Comparison of ENCODE assay signal across 16 cellular contexts in the genomic region with DNA sequence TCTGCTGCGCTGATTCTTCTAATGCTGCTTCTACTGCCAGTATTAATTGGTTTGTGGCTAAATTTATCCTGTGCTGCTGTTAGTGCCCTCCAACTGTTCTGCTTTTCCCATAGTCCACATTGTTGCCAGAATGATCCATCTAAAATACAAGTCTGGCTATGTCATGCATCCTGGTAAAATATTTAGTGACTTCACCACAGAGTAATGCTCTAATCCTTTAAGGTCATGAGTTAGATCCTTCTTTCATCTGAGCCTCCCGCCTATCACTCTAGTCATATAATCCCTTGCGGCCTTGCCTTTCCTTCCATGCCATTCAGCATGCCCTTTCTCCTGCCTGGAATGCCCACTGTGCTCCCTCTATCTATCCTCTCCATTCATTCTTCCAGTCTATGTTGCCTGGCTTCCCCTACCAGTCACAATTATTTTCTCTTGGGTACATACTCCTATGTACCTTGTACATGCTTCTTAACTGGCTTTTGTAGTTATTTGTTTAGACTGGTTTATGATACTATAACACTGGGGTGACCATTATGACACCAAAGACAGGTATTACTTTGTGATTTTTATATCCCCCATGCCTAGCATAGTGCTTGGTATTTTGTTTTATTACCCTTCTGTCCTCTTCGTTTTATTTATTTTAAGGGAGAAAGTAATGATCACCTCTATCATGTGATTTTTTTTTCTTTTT.
DNase-seq lines count a peak whose midpoint lies in the region; ATAC-seq and TF ChIP-seq lines count a peak whose summit lies in the region.
"Had no signal": no experiment of that assay in that cellular context is flagged by ENCODE, and none has a peak within 500 bp of the region (broad histone marks: within the 10 kb centered on the region; RNA-seq: fewer than 3 reads in every experiment).

No MANE protein-coding gene starts in this region.

- H3K4me3 ChIP-seq in GM23248, result peak overlapping the region; percentile 42
- H3K4me3 ChIP-seq in RWPE2 (ENCODE audit: severe bottlenecking), result no peak overlapping the region
- no peak overlapping the region for H3K4me3 ChIP-seq in OCI-LY7 (ENCODE audit: low read depth, low read length, poor library complexity, severe bottlenecking)
- H3K4me3 ChIP-seq: dorsolateral prefrontal cortex, stomach had no signal

- in situ Hi-C loops in GM23248 (cut with MboI), result no loop called here

- ATAC-seq in RWPE2 (ENCODE audit: low read depth), result peak; percentile 82
- ATAC-seq in GM19023 (IDR thresholded peaks at IDR 0.05; ENCODE audit: unreplicated experiment), result no peak
- ATAC-seq: natural killer cell treated with Interleukin-12 subunit alpha and Interleukin-12 subunit beta and Interleukin-15 and Interleukin-18, amount 100 ng/mL, for 72 hours had no signal

- H4K20me1 ChIP-seq in GM23248 (ENCODE audit: insufficient read depth) (no peaks in the 10 kb centered on the region), OCI-LY7 (ENCODE audit: insufficient read depth, low read length) (no peaks in the 10 kb centered on the region)

- TF ChIP-seq CTCF in RWPE2 (IDR thresholded peaks at IDR 0.05; ENCODE audit: poor library complexity, severe bottlenecking) (no peak), OCI-LY7 (conservative IDR thresholded peaks at IDR 0.05; ENCODE audit: low read length) (no peak)

- peak overlapping the region; percentile 70 for H2AFZ ChIP-seq in GM23248
- no peak overlapping the region for H2AFZ ChIP-seq in OCI-LY7 (ENCODE audit: low read length)

- H3K9me2 ChIP-seq in GM23248 (ENCODE audit: insufficient read depth), result no peaks in the 10 kb centered on the region
- no peaks in the 10 kb centered on the region for H3K9me2 ChIP-seq in OCI-LY7 (ENCODE audit: insufficient read depth, low read length)

- H3K27ac ChIP-seq in GM23248 (peak overlapping the region; percentile 78), RWPE2 (ENCODE audit: poor library complexity, severe bottlenecking) (peak overlapping the region; percentile 36), OCI-LY7 (ENCODE audit: low read depth, low read length, poor library complexity, severe bottlenecking) (no peak overlapping the region)
- H3K27ac ChIP-seq: dorsolateral prefrontal cortex, stomach had no signal

- CTCF ChIA-PET in OCI-LY7 (lab: Charles Lee; ENCODE audit: unreplicated experiment), result no interaction called here

- H3K4me1 ChIP-seq in GM23248 (ENCODE audit: insufficient read depth) (peaks cover 68% of the 10 kb centered on the region), RWPE2 (ENCODE audit: insufficient read depth, poor library complexity, severe bottlenecking) (peaks cover 19% of the 10 kb centered on the region), OCI-LY7 (ENCODE audit: insufficient read depth, low read length, poor library complexity, severe bottlenecking) (no peaks in the 10 kb centered on the region)

- DNase-seq in GM23248, result peak; percentile 84
- no peak for DNase-seq in RWPE2 (ENCODE audit: low spot score)
- DNase-seq in fibroblast of gingiva (ENCODE audit: low read depth), result peak; percentile 34
- peak; percentile 12 for DNase-seq in renal cortical epithelial cell (ENCODE audit: low read depth)
- no peak for DNase-seq in OCI-LY7 (ENCODE audit: low spot score)
- no peak for DNase-seq in activated CD8-positive, alpha-beta memory T cell treated with anti-CD3 and anti-CD28 coated beads, Interleukin-2, amount 50 U/mL, for 48 hours
- no peak for DNase-seq in central memory CD4-positive, alpha-beta T cell
- DNase-seq: activated CD4-positive, alpha-beta T cell treated with anti-CD3 and anti-CD28 coated beads for 4 hours; activated effector memory CD4-positive, alpha-beta T cell treated with anti-CD3 and anti-CD28 coated beads, Interleukin-2, amount 50 U/mL, for 16 hours; dorsolateral prefrontal cortex; Kasumi-1; NCI-H2227 treated with DMSO at 0.1 percent for 48 hours; SHP77 treated with DMSO at 0.1 percent for 48 hours; stomach had no signal

- H3K79me2 ChIP-seq in GM23248 (ENCODE audit: insufficient read depth) (peaks cover 60% of the 10 kb centered on the region), OCI-LY7 (ENCODE audit: insufficient read depth, low read depth, low read length) (no peaks in the 10 kb centered on the region)

- peak overlapping the region; percentile 35; the same call in 1 of the 2 replicates for H3K9ac ChIP-seq in GM23248

- BruUV-seq in OCI-LY7 (replicated peaks; lab: Mats Ljungman, UMichigan), result no TSS peak

- intact Hi-C loops in OCI-LY7 (cut with micrococcal nuclease; ENCODE audit: unreplicated experiment), result no loop called here

- H3K9me3 ChIP-seq in GM23248 (ENCODE audit: low read depth) (no peaks in the 10 kb centered on the region), RWPE2 (ENCODE audit: severe bottlenecking) (no peaks in the 10 kb centered on the region), OCI-LY7 (ENCODE audit: low read length) (no peaks in the 10 kb centered on the region)
- H3K9me3 ChIP-seq: stomach had no signal

- no peaks in the 10 kb centered on the region for H3K27me3 ChIP-seq in GM23248 (replicated peaks; ENCODE audit: insufficient read depth)
- H3K27me3 ChIP-seq in RWPE2 (ENCODE audit: insufficient read depth, poor library complexity, severe bottlenecking), result no peaks in the 10 kb centered on the region
- H3K27me3 ChIP-seq: dorsolateral prefrontal cortex, stomach had no signal

- no peaks in the 10 kb centered on the region for H3K36me3 ChIP-seq in GM23248 (ENCODE audit: low read depth)
- H3K36me3 ChIP-seq in RWPE2 (ENCODE audit: low read depth), result no peaks in the 10 kb centered on the region
- H3K36me3 ChIP-seq in OCI-LY7 (ENCODE audit: insufficient read depth, low read length), result no peaks in the 10 kb centered on the region
- H3K36me3 ChIP-seq: stomach had no signal

- peak overlapping the region; percentile 89 for H3K4me2 ChIP-seq in GM23248 (ENCODE audit: unreplicated experiment)
- no peak overlapping the region for H3K4me2 ChIP-seq in OCI-LY7 (ENCODE audit: low read length)

- peaks cover 54% of the 10 kb centered on the region for H3F3A ChIP-seq in GM23248 (ENCODE audit: insufficient read depth)

- POLR2A ChIA-PET in OCI-LY7 (lab: Charles Lee), result interaction anchor here (0.6 kb wide), 2 partner anchors 8 to 1481 kb away, joined by 3 read pairs; no protein-coding TSS in a partner anchor

- WGBS in GM23248 (ENCODE audit: low coverage in 1 of 2, low lambda C conversion rate in 2 of 2, missing lambda C conversion rate in 2 of 2), 2 experiments, result 5 to 8% methylated on average over 4 of the region's 4 CpGs

Comparison
In these comparisons a context has a peak if more than half of its experiments do, and no peak if none do; other contexts are left out.
1. DNase-seq: peak in GM23248 (single experiment), fibroblast of gingiva (single experiment) and renal cortical epithelial cell (single experiment); none in RWPE2 (single experiment), OCI-LY7 (single experiment), activated CD8-positive, alpha-beta memory T cell treated with anti-CD3 and anti-CD28 coated beads, Interleukin-2, amount 50 U/mL, for 48 hours (single experiment) and central memory CD4-positive, alpha-beta T cell (single experiment).